23 cellular contexts compared by ENCODE assay signal in genomic region chr4:142463195-142463594, GRCh38.
DNase-seq lines count a peak whose midpoint lies in the region; ATAC-seq, FAIRE-seq and TF ChIP-seq lines count a peak whose summit lies in the region.
"Had no signal": no experiment of that assay in that cellular context is flagged by ENCODE, and none has a peak within 500 bp of the region (broad histone marks: within the 10 kb centered on the region; RNA-seq: fewer than 3 reads in every experiment).

No MANE protein-coding gene starts in this region.

- H3K27ac ChIP-seq in small intestine (ENCODE audit: low read depth in 1 of 2, low read length in 1 of 2) = no peak overlapping the region
- no peak overlapping the region for H3K27ac ChIP-seq in stomach
- H3K27ac ChIP-seq: BLaER1 had no signal

- intact Hi-C loops in left colon (cut with DNase I, micrococcal nuclease) = no loop called here
- intact Hi-C loops in stomach (cut with DNase I; ENCODE audit: low total_unique reads) = no loop called here

- peak; percentile 100 for ATAC-seq in left colon
- no peak for ATAC-seq in GM18858 (IDR thresholded peaks at IDR 0.05; ENCODE audit: unreplicated experiment)
- ATAC-seq: HCT116 had no signal

- TF ChIP-seq EP300 in stomach (IDR thresholded peaks at IDR 0.05) = no peak

- H3K9me3 ChIP-seq in small intestine (ENCODE audit: control insufficient read depth, low read depth) = no peaks in the 10 kb centered on the region
- no peaks in the 10 kb centered on the region for H3K9me3 ChIP-seq in stomach
- H3K9me3 ChIP-seq: BLaER1 had no signal

- no peak for FAIRE-seq in small intestine (lab: Jason Lieb, UNC)
- FAIRE-seq: GM12891, H1 had no signal

- H3K27me3 ChIP-seq in small intestine (ENCODE audit: control insufficient read depth in 2 of 2, insufficient read depth in 2 of 2, low read length in 2 of 2) (no peaks in the 10 kb centered on the region), stomach (no peaks in the 10 kb centered on the region)
- H3K27me3 ChIP-seq: BLaER1 had no signal

- TF ChIP-seq CTCF in astrocyte of the cerebellum (IDR thresholded peaks at IDR 0.05; ENCODE audit: low read depth, low read length, missing control alignments) = no peak
- no peak for TF ChIP-seq CTCF in stomach (IDR thresholded peaks at IDR 0.05)

- no peak overlapping the region for H3K4me3 ChIP-seq in astrocyte of the cerebellum (ENCODE audit: low read depth, low read length)
- H3K4me3 ChIP-seq in small intestine (ENCODE audit: low read depth in 1 of 2, low read length in 2 of 2) = no peak overlapping the region
- no peak overlapping the region for H3K4me3 ChIP-seq in stomach
- H3K4me3 ChIP-seq: BLaER1 had no signal

- TF ChIP-seq POLR2A in stomach (IDR thresholded peaks at IDR 0.05) = no peak

- 20 to 69% (median 33%) methylated on average over 2 of the region's 2 CpGs for WGBS in small intestine, 3 donors
- 74 to 88% (median 81%) methylated on average over 2 of the region's 2 CpGs for WGBS in stomach, 5 donors

- DNase-seq in M059J (ENCODE audit: low read depth) (peak; percentile 91), astrocyte of the cerebellum (ENCODE audit: low read depth) (peak; percentile 93), left colon (peak in 1 of 2 donors; percentile 11), small intestine (peak; percentile 57), stomach (no peak), medulla oblongata (ENCODE audit: extremely low spot score) (no peak), NCI-H2171 (lab: John Stamatoyannopoulos, UW) (no peak)
- DNase-seq: CD4-positive, alpha-beta T cell; COR-L47; DMS 273 treated with DMSO at 0.1 percent for 48 hours; DMS79 treated with DMSO at 0.1 percent for 48 hours; KBM-7; NCI-H1092; NCI-H1436; NCI-H1930; NCI-H2227 treated with DMSO at 0.1 percent for 48 hours; NCI-H526; Right ventricle myocardium superior had no signal

- in situ Hi-C loops in astrocyte of the cerebellum (cut with HindIII; ENCODE audit: low sequenced_read_pairs) = no loop called here

- no peaks in the 10 kb centered on the region for H3K36me3 ChIP-seq in small intestine (ENCODE audit: control insufficient read depth in 2 of 2, insufficient read depth in 2 of 2, low read length in 2 of 2)
- no peaks in the 10 kb centered on the region for H3K36me3 ChIP-seq in stomach
- H3K36me3 ChIP-seq: BLaER1 had no signal

- H3K4me1 ChIP-seq in small intestine (ENCODE audit: control insufficient read depth in 2 of 2, insufficient read depth in 1 of 2, low read depth in 1 of 2, low read length in 1 of 2) (peaks cover 0 to 4% of the 10 kb centered on the region in 2 donors), stomach (no peaks in the 10 kb centered on the region)
- H3K4me1 ChIP-seq: BLaER1 had no signal

Comparison
In these comparisons a context has a peak if more than half of its experiments do, and no peak if none do; other contexts are left out.
1. DNase-seq: peak in M059J (single experiment), astrocyte of the cerebellum (single experiment) and small intestine (single experiment); none in stomach (single experiment), medulla oblongata (single experiment) and NCI-H2171 (single experiment).